1 cellular context compared by ENCODE assay signal in the genomic region with DNA sequence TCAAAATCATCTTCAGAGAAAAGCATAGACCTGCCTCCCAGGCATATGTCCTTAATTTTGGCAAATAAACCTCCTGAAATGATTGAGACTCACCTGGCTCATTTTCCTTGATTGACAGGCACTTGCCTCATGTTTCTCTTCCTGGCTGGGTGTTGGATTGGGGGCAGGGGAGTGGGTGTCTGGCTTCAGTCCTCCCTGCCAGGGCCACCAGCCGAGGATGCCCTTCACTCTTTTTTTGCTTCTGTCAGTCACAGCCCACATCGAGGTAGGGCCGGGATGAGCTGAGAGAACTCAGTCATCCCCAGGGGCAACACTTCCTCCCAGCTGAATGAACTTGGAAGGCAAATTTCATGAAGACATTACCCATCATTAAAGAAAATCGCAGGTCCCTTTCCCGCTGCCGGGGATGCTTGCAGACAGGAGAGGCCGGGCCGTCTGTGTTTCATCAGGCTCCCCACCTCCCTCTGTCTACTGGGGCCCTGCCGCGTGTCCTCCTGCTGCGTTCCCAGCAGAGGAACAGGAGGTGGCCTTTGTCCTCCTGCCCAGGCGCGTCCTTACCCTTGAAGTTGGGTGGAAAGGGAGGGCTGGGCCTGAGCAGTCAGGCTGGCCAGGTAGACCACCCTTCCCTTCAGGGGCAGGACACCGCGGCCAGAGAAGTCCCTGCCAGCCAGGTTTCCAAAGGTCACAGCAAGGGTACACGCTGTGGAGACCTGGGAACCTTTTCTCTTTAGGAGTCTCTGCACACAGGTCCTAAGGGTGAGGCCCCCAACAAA.
TF ChIP-seq lines count a peak whose summit lies in the region.

No MANE protein-coding gene starts in this region.

TF ChIP-seq in HepG2, 621 proteins besides CTCF, POLR2A, EP300 and RAD21 (continued from another document):
- TF ChIP-seq, protein P1, sequence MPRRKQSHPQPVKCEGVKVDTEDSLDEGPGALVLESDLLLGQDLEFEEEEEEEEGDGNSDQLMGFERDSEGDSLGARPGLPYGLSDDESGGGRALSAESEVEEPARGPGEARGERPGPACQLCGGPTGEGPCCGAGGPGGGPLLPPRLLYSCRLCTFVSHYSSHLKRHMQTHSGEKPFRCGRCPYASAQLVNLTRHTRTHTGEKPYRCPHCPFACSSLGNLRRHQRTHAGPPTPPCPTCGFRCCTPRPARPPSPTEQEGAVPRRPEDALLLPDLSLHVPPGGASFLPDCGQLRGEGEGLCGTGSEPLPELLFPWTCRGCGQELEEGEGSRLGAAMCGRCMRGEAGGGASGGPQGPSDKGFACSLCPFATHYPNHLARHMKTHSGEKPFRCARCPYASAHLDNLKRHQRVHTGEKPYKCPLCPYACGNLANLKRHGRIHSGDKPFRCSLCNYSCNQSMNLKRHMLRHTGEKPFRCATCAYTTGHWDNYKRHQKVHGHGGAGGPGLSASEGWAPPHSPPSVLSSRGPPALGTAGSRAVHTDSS (CRISPR knock-in tag; conservative IDR thresholded peaks at IDR 0.05): no peak
- TF ChIP-seq ZSCAN29 (CRISPR knock-in tag; conservative IDR thresholded peaks at IDR 0.05): no peak
- TF ChIP-seq ZNF501 (CRISPR knock-in tag; IDR thresholded peaks at IDR 0.05): peak; percentile 52
- TF ChIP-seq, protein P2, sequence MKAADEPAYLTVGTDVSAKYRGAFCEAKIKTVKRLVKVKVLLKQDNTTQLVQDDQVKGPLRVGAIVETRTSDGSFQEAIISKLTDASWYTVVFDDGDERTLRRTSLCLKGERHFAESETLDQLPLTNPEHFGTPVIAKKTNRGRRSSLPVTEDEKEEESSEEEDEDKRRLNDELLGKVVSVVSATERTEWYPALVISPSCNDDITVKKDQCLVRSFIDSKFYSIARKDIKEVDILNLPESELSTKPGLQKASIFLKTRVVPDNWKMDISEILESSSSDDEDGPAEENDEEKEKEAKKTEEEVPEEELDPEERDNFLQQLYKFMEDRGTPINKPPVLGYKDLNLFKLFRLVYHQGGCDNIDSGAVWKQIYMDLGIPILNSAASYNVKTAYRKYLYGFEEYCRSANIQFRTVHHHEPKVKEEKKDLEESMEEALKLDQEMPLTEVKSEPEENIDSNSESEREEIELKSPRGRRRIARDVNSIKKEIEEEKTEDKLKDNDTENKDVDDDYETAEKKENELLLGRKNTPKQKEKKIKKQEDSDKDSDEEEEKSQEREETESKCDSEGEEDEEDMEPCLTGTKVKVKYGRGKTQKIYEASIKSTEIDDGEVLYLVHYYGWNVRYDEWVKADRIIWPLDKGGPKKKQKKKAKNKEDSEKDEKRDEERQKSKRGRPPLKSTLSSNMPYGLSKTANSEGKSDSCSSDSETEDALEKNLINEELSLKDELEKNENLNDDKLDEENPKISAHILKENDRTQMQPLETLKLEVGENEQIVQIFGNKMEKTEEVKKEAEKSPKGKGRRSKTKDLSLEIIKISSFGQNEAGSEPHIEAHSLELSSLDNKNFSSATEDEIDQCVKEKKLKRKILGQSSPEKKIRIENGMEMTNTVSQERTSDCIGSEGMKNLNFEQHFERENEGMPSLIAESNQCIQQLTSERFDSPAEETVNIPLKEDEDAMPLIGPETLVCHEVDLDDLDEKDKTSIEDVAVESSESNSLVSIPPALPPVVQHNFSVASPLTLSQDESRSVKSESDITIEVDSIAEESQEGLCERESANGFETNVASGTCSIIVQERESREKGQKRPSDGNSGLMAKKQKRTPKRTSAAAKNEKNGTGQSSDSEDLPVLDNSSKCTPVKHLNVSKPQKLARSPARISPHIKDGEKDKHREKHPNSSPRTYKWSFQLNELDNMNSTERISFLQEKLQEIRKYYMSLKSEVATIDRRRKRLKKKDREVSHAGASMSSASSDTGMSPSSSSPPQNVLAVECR (CRISPR knock-in tag; IDR thresholded peaks at IDR 0.05; ENCODE audit: borderline replicate concordance): peak; percentile 66; the same call in 1 of the 2 replicates
- no peak for TF ChIP-seq TAF1 (CRISPR knock-in tag; IDR thresholded peaks at IDR 0.05)
- TF ChIP-seq NFIB (CRISPR knock-in tag; IDR thresholded peaks at IDR 0.05; ENCODE audit: borderline replicate concordance): no peak
- no peak for TF ChIP-seq NPAS2 (CRISPR knock-in tag; IDR thresholded peaks at IDR 0.05; ENCODE audit: borderline replicate concordance)
